In genomic region chrX:5869786-5870185, GRCh38 we compare ENCODE assay signal across 26 cellular contexts.
"Had no signal": no experiment of that assay in that cellular context is flagged by ENCODE, and none has a peak within 500 bp of the region (broad histone marks: within the 10 kb centered on the region; RNA-seq: fewer than 3 reads in every experiment).

No MANE protein-coding gene starts in this region.

- H3K27me3 ChIP-seq: ascending aorta, esophagus squamous epithelium had no signal

- H3K9me3 ChIP-seq: ascending aorta, esophagus squamous epithelium had no signal

- H3K4me1 Mint-ChIP-seq: activated CD4-positive, alpha-beta memory T cell treated with anti-CD3 and anti-CD28 coated beads, Interleukin-2, amount 10 ng/mL, durations not matched to agents 7 days and 5 days; activated CD4-positive, alpha-beta T cell treated with anti-CD3 and anti-CD28 coated beads, Interleukin-2, amount 10 ng/mL, durations not matched to agents 7 days and 5 days; activated naive CD4-positive, alpha-beta T cell treated with anti-CD3 and anti-CD28 coated beads, Interleukin-2, amount 10 ng/mL, durations not matched to agents 7 days and 5 days; activated naive CD8-positive, alpha-beta T cell treated with anti-CD3 and anti-CD28 coated beads, Interleukin-2, amount 10 ng/mL, durations not matched to agents 7 days and 5 days; brain; central memory CD8-positive, alpha-beta T cell had no signal

- H3K4me1 ChIP-seq: ascending aorta, esophagus squamous epithelium had no signal

- H3K4me3 Mint-ChIP-seq: activated CD4-positive, alpha-beta memory T cell treated with anti-CD3 and anti-CD28 coated beads, Interleukin-2, amount 10 ng/mL, durations not matched to agents 7 days and 5 days; activated CD4-positive, alpha-beta T cell treated with anti-CD3 and anti-CD28 coated beads, Interleukin-2, amount 10 ng/mL, durations not matched to agents 7 days and 5 days; activated naive CD4-positive, alpha-beta T cell treated with anti-CD3 and anti-CD28 coated beads, Interleukin-2, amount 10 ng/mL, durations not matched to agents 7 days and 5 days; activated naive CD8-positive, alpha-beta T cell treated with anti-CD3 and anti-CD28 coated beads, Interleukin-2, amount 10 ng/mL, durations not matched to agents 7 days and 5 days; activated T-cell treated with anti-CD3 and anti-CD28 coated beads, Interleukin-2, amount 50 U/mL, for 24 hours; activated T-cell treated with anti-CD3 and anti-CD28 coated beads, Interleukin-2, amount 50 U/mL, for 72 hours; brain; central memory CD8-positive, alpha-beta T cell; dendritic cell treated with granulocyte-macrophage colony-stimulating factor and Interleukin-4, amounts not matched to agents 40 ng/mL and 50 ng/mL, for 4 days; endodermal cell had no signal

- H3K4me3 ChIP-seq: ascending aorta, coronary artery, dorsolateral prefrontal cortex, esophagus squamous epithelium had no signal

- H3K27ac ChIP-seq: ascending aorta, coronary artery, dorsolateral prefrontal cortex, esophagus squamous epithelium had no signal

- ATAC-seq: activated naive CD4-positive, alpha-beta T cell treated with anti-CD3 and anti-CD28 coated beads, Interleukin-2, amount 50 U/mL, for 72 hours; activated T-cell treated with anti-CD3 and anti-CD28 coated beads, Interleukin-2, amount 50 U/mL, for 72 hours had no signal

- H3K27me3 Mint-ChIP-seq: activated CD4-positive, alpha-beta memory T cell treated with anti-CD3 and anti-CD28 coated beads, Interleukin-2, amount 10 ng/mL, durations not matched to agents 7 days and 5 days; activated CD4-positive, alpha-beta T cell treated with anti-CD3 and anti-CD28 coated beads, Interleukin-2, amount 10 ng/mL, durations not matched to agents 7 days and 5 days; activated naive CD4-positive, alpha-beta T cell treated with anti-CD3 and anti-CD28 coated beads, Interleukin-2, amount 10 ng/mL, durations not matched to agents 7 days and 5 days; activated naive CD8-positive, alpha-beta T cell treated with anti-CD3 and anti-CD28 coated beads, Interleukin-2, amount 10 ng/mL, durations not matched to agents 7 days and 5 days; activated T-cell treated with anti-CD3 and anti-CD28 coated beads, Interleukin-2, amount 50 U/mL, for 24 hours; brain; central memory CD8-positive, alpha-beta T cell had no signal

- H3K36me3 Mint-ChIP-seq: activated naive CD4-positive, alpha-beta T cell treated with anti-CD3 and anti-CD28 coated beads, Interleukin-2, amount 10 ng/mL, durations not matched to agents 7 days and 5 days; activated naive CD4-positive, alpha-beta T cell treated with anti-CD3 and anti-CD28 coated beads, Interleukin-2, amount 50 U/mL, for 72 hours; activated naive CD8-positive, alpha-beta T cell treated with anti-CD3 and anti-CD28 coated beads, Interleukin-2, amount 10 ng/mL, durations not matched to agents 7 days and 5 days; brain had no signal

- H3K27ac Mint-ChIP-seq: activated CD4-positive, alpha-beta memory T cell treated with anti-CD3 and anti-CD28 coated beads, Interleukin-2, amount 10 ng/mL, durations not matched to agents 7 days and 5 days; activated CD4-positive, alpha-beta T cell treated with anti-CD3 and anti-CD28 coated beads, Interleukin-2, amount 10 ng/mL, durations not matched to agents 7 days and 5 days; activated naive CD4-positive, alpha-beta T cell treated with anti-CD3 and anti-CD28 coated beads, Interleukin-2, amount 10 ng/mL, durations not matched to agents 7 days and 5 days; activated naive CD4-positive, alpha-beta T cell treated with anti-CD3 and anti-CD28 coated beads, Interleukin-2, amount 50 U/mL, for 72 hours; activated naive CD8-positive, alpha-beta T cell treated with anti-CD3 and anti-CD28 coated beads, Interleukin-2, amount 10 ng/mL, durations not matched to agents 7 days and 5 days; activated T-cell treated with anti-CD3 and anti-CD28 coated beads, Interleukin-2, amount 50 U/mL, for 24 hours; activated T-cell treated with anti-CD3 and anti-CD28 coated beads, Interleukin-2, amount 50 U/mL, for 72 hours; brain; dendritic cell treated with granulocyte-macrophage colony-stimulating factor and Interleukin-4, amounts not matched to agents 40 ng/mL and 50 ng/mL, for 4 days; endodermal cell had no signal

- H3K9me3 Mint-ChIP-seq: brain, endodermal cell had no signal

- H3K36me3 ChIP-seq: ascending aorta, esophagus squamous epithelium had no signal

- DNase-seq: activated CD4-positive, alpha-beta memory T cell treated with anti-CD3 and anti-CD28 coated beads, Interleukin-2, amount 10 ng/mL, durations not matched to agents 7 days and 5 days; activated CD4-positive, alpha-beta T cell treated with anti-CD3 and anti-CD28 coated beads for 1 hour; activated CD4-positive, alpha-beta T cell treated with anti-CD3 and anti-CD28 coated beads for 4 hours; activated CD4-positive, alpha-beta T cell treated with anti-CD3 and anti-CD28 coated beads, Interleukin-2, amount 10 ng/mL, durations not matched to agents 7 days and 5 days; activated CD4-positive, alpha-beta T cell treated with anti-CD3 and anti-CD28 coated beads, Interleukin-2, amount 50 U/mL, for 4 hours; activated CD8-positive, alpha-beta memory T cell treated with anti-CD3 and anti-CD28 coated beads, Interleukin-2, amount 50 U/mL, for 48 hours; activated gamma-delta T cell; activated naive CD4-positive, alpha-beta T cell; activated naive CD4-positive, alpha-beta T cell treated with anti-CD3 and anti-CD28 coated beads, Interleukin-2, amount 10 ng/mL, durations not matched to agents 7 days and 5 days; activated naive CD8-positive, alpha-beta T cell treated with anti-CD3 and anti-CD28 coated beads, Interleukin-2, amount 10 ng/mL, durations not matched to agents 7 days and 5 days; activated T-cell treated with anti-CD3 and anti-CD28 coated beads for 4 hours; activated T-cell treated with anti-CD3 and anti-CD28 coated beads, Interleukin-2, amount 50 U/mL, for 24 hours; activated T-cell treated with anti-CD3 and anti-CD28 coated beads, Interleukin-2, amount 50 U/mL, for 72 hours; dorsolateral prefrontal cortex; effector memory CD4-positive, alpha-beta T cell; endodermal cell; erythroblast; esophagus squamous epithelium; head of caudate nucleus; T-helper 2 cell had no signal
